29 cellular contexts compared by ENCODE assay signal in the genomic region with DNA sequence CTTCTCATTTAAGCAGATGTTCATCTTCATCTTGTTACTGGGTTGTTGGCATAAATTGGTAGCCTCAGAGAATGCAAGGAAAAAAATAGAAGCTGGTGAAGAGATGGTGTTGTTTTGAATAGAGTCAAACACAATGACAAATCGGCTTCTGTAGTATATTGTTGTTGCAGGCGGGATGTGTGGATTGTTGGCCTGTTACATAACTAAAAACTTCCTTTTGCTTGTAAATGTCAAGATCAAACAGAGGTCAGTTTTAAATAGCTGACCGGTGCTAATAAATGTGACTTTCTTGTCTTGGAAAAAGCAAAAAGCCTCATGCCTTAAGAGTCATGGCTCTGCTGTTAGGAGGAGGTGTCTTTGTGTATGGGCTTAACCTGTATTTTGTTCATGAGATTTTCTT. TPM values are rescaled to one million over a fixed set of nuclear protein-coding genes. Genes with fewer than 3 reads are reported as not detected.
DNase-seq lines count a peak whose midpoint lies in the region; FAIRE-seq and TF ChIP-seq lines count a peak whose summit lies in the region.
"Had no signal": no experiment of that assay in that cellular context is flagged by ENCODE, and none has a peak within 500 bp of the region (broad histone marks: within the 10 kb centered on the region; RNA-seq: fewer than 3 reads in every experiment).

No MANE protein-coding gene starts in this region.

- intact Hi-C loops in adrenal gland (cut with DNase I) (loop anchor here (5.0 to 10.0 kb wide), 2 partner anchors 60 to 102 kb away; no protein-coding TSS in a partner anchor), sigmoid colon (cut with DNase I) (loop anchor here (10.0 kb wide), 1 partner anchor 198 kb away; no protein-coding TSS in a partner anchor)

- peak; percentile 78 for FAIRE-seq in GM19239 (lab: Jason Lieb, UNC)
- FAIRE-seq: A204.1, GM12891 had no signal

- TF ChIP-seq EP300 in sigmoid colon (IDR thresholded peaks at IDR 0.05): no peak

- H3K4me1 ChIP-seq in adrenal gland (replicated peaks in 1 of 2) (peaks cover 16 to 21% of the 10 kb centered on the region in 2 donors), BE2C (no peaks in the 10 kb centered on the region), sigmoid colon (peaks cover 0 to 25% (median 21%) of the 10 kb centered on the region in 4 donors)

- H3K27me3 ChIP-seq in adrenal gland (no peaks in the 10 kb centered on the region), BE2C (no peaks in the 10 kb centered on the region; the same call in 1 of the 2 replicates), sigmoid colon (no peaks in the 10 kb centered on the region)
- H3K27me3 ChIP-seq: MG63, SJSA1 had no signal

- TF ChIP-seq POLR2A in adrenal gland (IDR thresholded peaks at IDR 0.05): no peak
- TF ChIP-seq POLR2A in sigmoid colon (IDR thresholded peaks at IDR 0.05): no peak

- DNase-seq in GM19239 (ENCODE audit: insufficient read length, low spot score) (no peak), adrenal gland (peak in 1 of 7 donors; percentile 7), fibroblast of villous mesenchyme (ENCODE audit: low read depth) (peak; percentile 37), pons (ENCODE audit: low spot score) (peak; percentile 37), occipital lobe (lab: John Stamatoyannopoulos, UW) (no peak), BE2C (no peak), sigmoid colon (no peak)
- DNase-seq: AML-193; C1 segment of cervical spinal cord; Caco-2; CD4-positive, alpha-beta memory T cell; DMS 273 treated with DMSO at 0.1 percent for 48 hours; DMS79; EL; GDM1; GM23248; H7; KBM-7; MG63; NCI-H2029; NCI-H446; NCI-H524 treated with DMSO at 0.1 percent for 48 hours; NCI-H774; PC-3 had no signal

- H3K9me3 ChIP-seq in adrenal gland (replicated peaks in 1 of 3): no peaks in the 10 kb centered on the region
- H3K9me3 ChIP-seq in BE2C: no peaks in the 10 kb centered on the region
- H3K9me3 ChIP-seq in sigmoid colon: no peaks in the 10 kb centered on the region
- H3K9me3 ChIP-seq: Caco-2, MG63, SJSA1 had no signal

- H3K4me3 ChIP-seq in adrenal gland: no peak overlapping the region
- H3K4me3 ChIP-seq in fibroblast of villous mesenchyme (ENCODE audit: low read depth, low read length): no peak overlapping the region
- H3K4me3 ChIP-seq in BE2C (ENCODE audit: low read depth, low read length): no peak overlapping the region
- H3K4me3 ChIP-seq in sigmoid colon: no peak overlapping the region
- H3K4me3 ChIP-seq: GM23248, MG63, SJSA1 had no signal

- peak overlapping the region in 3 of 5 donors; percentile 19 to 35 (median 27) for H3K27ac ChIP-seq in adrenal gland
- H3K27ac ChIP-seq in sigmoid colon: no peak overlapping the region
- H3K27ac ChIP-seq: GM23248, SJSA1 had no signal

- H3K36me3 ChIP-seq in adrenal gland (replicated peaks in 1 of 2) (no peaks in the 10 kb centered on the region), BE2C (no peaks in the 10 kb centered on the region), sigmoid colon (no peaks in the 10 kb centered on the region)
- H3K36me3 ChIP-seq: MG63, SJSA1 had no signal

- TF ChIP-seq CTCF in adrenal gland (IDR thresholded peaks at IDR 0.05) (no peak), fibroblast of villous mesenchyme (IDR thresholded peaks at IDR 0.05; ENCODE audit: insufficient read depth, low read depth, low read length) (no peak), BE2C (IDR thresholded peaks at IDR 0.05; ENCODE audit: low read depth, low read length) (no peak), sigmoid colon (IDR thresholded peaks at IDR 0.05) (no peak)

- 6 to 23% (median 21%) methylated on average over 3 of the region's 3 CpGs for WGBS in adrenal gland, 4 donors
- 40 to 57% methylated on average over 3 of the region's 3 CpGs for WGBS in sigmoid colon, 2 donors

RNA-seq across cellular contexts. Expression of a gene that starts 59.2 kb away (rescaled TPM):
- under 1 TPM in 1 of 8 donors, not detected in 7; 0.38 TPM for total RNA-seq in adrenal gland
- under 1 TPM; 0.35 to 0.56 (median 0.54) TPM for polyA plus RNA-seq in adrenal gland
- not detected in 2 replicates for total RNA-seq in fibroblast of villous mesenchyme
- total RNA-seq in occipital lobe: not detected
- polyA plus RNA-seq in BE2C (2012; ENCODE audit: insufficient read depth, insufficient read length, low read depth): not detected
- under 1 TPM in 1 of 4 donors, not detected in 3; 0.36 TPM for total RNA-seq in sigmoid colon
- 1 to 10 TPM in 1 of 3 donors, not detected in 2; 2.4 TPM for polyA plus RNA-seq in sigmoid colon
- total RNA-seq: Caco-2; CD4-positive, alpha-beta memory T cell; GM23248; LHCN-M2; PC-3; SJSA1 had no signal
- polyA plus RNA-seq: AG04450; CD4-positive, alpha-beta memory T cell had no signal

Comparison
In these comparisons a context has a peak if more than half of its experiments do, and no peak if none do; other contexts are left out.
1. DNase-seq: peak in fibroblast of villous mesenchyme (single experiment) and pons (single experiment); none in GM19239 (single experiment), occipital lobe (single experiment), BE2C (single experiment) and sigmoid colon (single experiment).
2. H3K27ac ChIP-seq: peak in adrenal gland (3 of 5); none in sigmoid colon (0 of 4).